In genomic region chr16:17229766-17230165, GRCh38 we compare ENCODE assay signal across 24 cellular contexts.
DNase-seq lines count a peak whose midpoint lies in the region; ATAC-seq, FAIRE-seq and TF ChIP-seq lines count a peak whose summit lies in the region.
"Had no signal": no experiment of that assay in that cellular context is flagged by ENCODE, and none has a peak within 500 bp of the region (broad histone marks: within the 10 kb centered on the region; RNA-seq: fewer than 3 reads in every experiment).

No MANE protein-coding gene starts in this region.

- no TSS peak for BruUV-seq in K562 (replicated peaks; lab: Mats Ljungman, UMichigan)

- no peaks in the 10 kb centered on the region for H3K79me1 ChIP-seq in H9 (ENCODE audit: insufficient read depth, low read depth, low read length, poor library complexity, severe bottlenecking)

- no peak overlapping the region for H3K4me2 ChIP-seq in H9 (ENCODE audit: insufficient read depth, insufficient read length, low read length)
- H3K4me2 ChIP-seq in K562 (ENCODE audit: insufficient read depth, low read length): no peak overlapping the region
- no peak overlapping the region for H3K4me2 ChIP-seq in hepatocyte
- H3K4me2 ChIP-seq: SK-N-SH had no signal

- no peak overlapping the region for H3K23ac ChIP-seq in H9 (ENCODE audit: insufficient read length, low read depth, low read length)

- in situ Hi-C loops in K562 (cut with MboI): no loop called here

- H2AFZ ChIP-seq in H9 (ENCODE audit: low read length) (no peak overlapping the region), K562 (ENCODE audit: low read depth, low read length) (no peak overlapping the region), hepatocyte (no peak overlapping the region)

- H3K4me3 ChIP-seq in K562 (no peak overlapping the region), hepatocyte (no peak overlapping the region)
- H3K4me3 ChIP-seq: HAP-1 had no signal

- H4K5ac ChIP-seq in H9 (ENCODE audit: insufficient read length, low read depth, low read length): no peak overlapping the region

- CTCF ChIA-PET in K562 (lab: Yijun Ruan, JAX; ENCODE audit: low intra/inter-chr PET ratio): no interaction called here

- ATAC-seq in K562 (no peak), foreskin keratinocyte (peak; percentile 50), HG03039 (IDR thresholded peaks at IDR 0.05; ENCODE audit: unreplicated experiment) (no peak), HG02970 (IDR thresholded peaks at IDR 0.05; ENCODE audit: low FRiP score, unreplicated experiment) (no peak)

- no peak for TF ChIP-seq CTCF in H9 (conservative IDR thresholded peaks at IDR 0.05)
- no peak for TF ChIP-seq CTCF in K562 (IDR thresholded peaks at IDR 0.05 in 2 of 3, conservative IDR thresholded peaks at IDR 0.05 in 1 of 3; ENCODE audit: insufficient read depth in 2 of 3, low read depth in 1 of 3, low read length in 3 of 3)
- TF ChIP-seq CTCF in foreskin keratinocyte (conservative IDR thresholded peaks at IDR 0.05): no peak
- no peak for TF ChIP-seq CTCF in hepatocyte (IDR thresholded peaks at IDR 0.05; ENCODE audit: poor library complexity)

- no peaks in the 10 kb centered on the region for H3K27me3 ChIP-seq in H9 (ENCODE audit: insufficient read depth, low read length)
- H3K27me3 ChIP-seq in K562 (ENCODE audit: control insufficient read depth in 2 of 2, insufficient read depth in 2 of 2, low read length in 2 of 2): peaks cover 2 to 30% of the 10 kb centered on the region in 2 experiments; a peak in 4 of 5 replicates
- H3K27me3 ChIP-seq in foreskin keratinocyte: no peaks in the 10 kb centered on the region
- no peaks in the 10 kb centered on the region for H3K27me3 ChIP-seq in hepatocyte

- no peaks in the 10 kb centered on the region for H3K9me1 ChIP-seq in K562 (ENCODE audit: control insufficient read depth, insufficient read depth, low read length)

- H3K23me2 ChIP-seq in H9 (ENCODE audit: insufficient read length, low read depth, low read length, poor library complexity, severe bottlenecking): no peaks in the 10 kb centered on the region

- POLR2A ChIA-PET in K562 (lab: Yijun Ruan, JAX): no interaction called here

- no peak overlapping the region for H3T11ph ChIP-seq in H9 (ENCODE audit: low read length)

- H3K9me3 ChIP-seq in H9 (ENCODE audit: control insufficient read depth, low read depth, low read length) (no peaks in the 10 kb centered on the region), K562 (replicated peaks; ENCODE audit: control insufficient read depth, insufficient read depth, low read depth, low read length) (no peaks in the 10 kb centered on the region), hepatocyte (ENCODE audit: low read depth) (no peaks in the 10 kb centered on the region)
- H3K9me3 ChIP-seq: HAP-1, SK-N-SH had no signal

- H4K91ac ChIP-seq in H9 (ENCODE audit: insufficient read length, low read depth, low read length): no peak overlapping the region

- no peaks in the 10 kb centered on the region; a peak in 1 of 5 replicates for H3K9me3 Mint-ChIP-seq in H9
- H3K9me3 Mint-ChIP-seq: IgD-negative memory B cell had no signal

- H3K4ac ChIP-seq in H9 (ENCODE audit: low read depth, low read length): no peak overlapping the region

- H3K27me3 Mint-ChIP-seq in H9 (ENCODE audit: low read depth): no peaks in the 10 kb centered on the region
- H3K27me3 Mint-ChIP-seq: B cell, IgD-negative memory B cell had no signal

- H4K8ac ChIP-seq in H9 (replicated peaks; ENCODE audit: insufficient read length, low read depth, low read length): peak overlapping the region; percentile 33

- H3K27ac Mint-ChIP-seq in H9: no peak overlapping the region
- H3K27ac Mint-ChIP-seq: B cell had no signal

- TF ChIP-seq EP300 in K562 (IDR thresholded peaks at IDR 0.05; ENCODE audit: low read length): no peak

- H3K14ac ChIP-seq in H9 (ENCODE audit: insufficient read depth, low read length): no peak overlapping the region

- no peak overlapping the region for H2AK5ac ChIP-seq in H9 (ENCODE audit: insufficient read length, low read length)

- no peaks in the 10 kb centered on the region for H4K20me1 ChIP-seq in H9 (ENCODE audit: control insufficient read depth, insufficient read depth, insufficient read length)
- H4K20me1 ChIP-seq in K562 (replicated peaks; ENCODE audit: control insufficient read depth, insufficient read depth, low read length): no peaks in the 10 kb centered on the region
- no peaks in the 10 kb centered on the region for H4K20me1 ChIP-seq in hepatocyte (ENCODE audit: insufficient read depth, poor library complexity, severe bottlenecking)

- H3K36me3 ChIP-seq in K562 (ENCODE audit: control insufficient read depth, insufficient read depth, low read length) (no peaks in the 10 kb centered on the region), hepatocyte (replicated peaks; ENCODE audit: insufficient read depth, low read depth) (no peaks in the 10 kb centered on the region)
- H3K36me3 ChIP-seq: HAP-1 had no signal

- H2BK15ac ChIP-seq in H9 (ENCODE audit: low read depth, low read length): no peak overlapping the region

- no peak overlapping the region for H2BK5ac ChIP-seq in H9 (ENCODE audit: insufficient read length, low read length)

- no peak overlapping the region for H3K27ac ChIP-seq in H9 (ENCODE audit: insufficient read length, low read depth, low read length)
- no peak overlapping the region for H3K27ac ChIP-seq in K562 (ENCODE audit: extremely low read depth, low read depth, low read length)
- no peak overlapping the region for H3K27ac ChIP-seq in foreskin keratinocyte
- H3K27ac ChIP-seq in hepatocyte: no peak overlapping the region

- no peaks in the 10 kb centered on the region for H3K9me2 ChIP-seq in hepatocyte (replicated peaks; ENCODE audit: insufficient read depth)
- H3K9me2 ChIP-seq: SK-N-SH had no signal

- intact Hi-C loops in K562 (cut with micrococcal nuclease): no loop called here

- H3K79me2 ChIP-seq in H9 (ENCODE audit: insufficient read depth, low read length): no peaks in the 10 kb centered on the region; the same call in 1 of the 2 replicates
- H3K79me2 ChIP-seq in K562 (ENCODE audit: control insufficient read depth, insufficient read depth, low read length): no peaks in the 10 kb centered on the region
- H3K79me2 ChIP-seq in hepatocyte: no peaks in the 10 kb centered on the region

- no peak for TF ChIP-seq POLR2A in K562 (conservative IDR thresholded peaks at IDR 0.05)

- H2BK20ac ChIP-seq in H9 (ENCODE audit: low read depth, low read length, poor library complexity, severe bottlenecking): no peak overlapping the region

- WGBS in H9 (ENCODE audit: extremely low coverage, insufficient read length, low lambda C conversion rate): no CpG with 5 or more reads among the region's 4 CpGs
- 0% methylated on average over 4 of the region's 4 CpGs for WGBS in K562 (ENCODE audit: insufficient coverage, low coverage, missing lambda C conversion rate)
- WGBS in hepatocyte (ENCODE audit: low lambda C conversion rate, missing lambda C conversion rate): 95% methylated on average over 4 of the region's 4 CpGs

- H2BK120ac ChIP-seq in H9 (ENCODE audit: low read depth, low read length, poor library complexity, severe bottlenecking): no peak overlapping the region

- H2BK12ac ChIP-seq in H9 (ENCODE audit: insufficient read length, low read depth, low read length): no peak overlapping the region

- H3K4me1 ChIP-seq in H9 (ENCODE audit: insufficient read depth, low read length) (peaks cover 2% of the 10 kb centered on the region; the same call in 1 of the 2 replicates), K562 (replicated peaks in 1 of 2; ENCODE audit: control insufficient read depth in 2 of 2, insufficient read depth in 2 of 2, low read length in 2 of 2) (no peaks in the 10 kb centered on the region), foreskin keratinocyte (peaks cover 25% of the 10 kb centered on the region), hepatocyte (ENCODE audit: insufficient read depth) (peaks cover 3% of the 10 kb centered on the region)
- H3K4me1 ChIP-seq: HAP-1 had no signal

- no peak for FAIRE-seq in K562 (lab: Jason Lieb, UNC)
- FAIRE-seq: GM12892 had no signal

- TF ChIP-seq RAD21 in K562 (CRISPR knock-in tag; conservative IDR thresholded peaks at IDR 0.05 in 1 of 2, IDR thresholded peaks at IDR 0.05 in 1 of 2): no peak

- H3K9ac ChIP-seq in H9 (ENCODE audit: extremely low read depth, insufficient read length, low read length) (no peak overlapping the region), K562 (ENCODE audit: insufficient read depth in 1 of 2, low read depth in 2 of 2, low read length in 2 of 2) (no peak overlapping the region)
- H3K9ac ChIP-seq: SK-N-SH had no signal

- H3K36me3 Mint-ChIP-seq in H9 (ENCODE audit: insufficient read depth in 1 of 3, low read depth in 3 of 3): peaks cover 0 to 2% (median 0%) of the 10 kb centered on the region in 3 experiments; a peak in 2 of 7 replicates

- DNase-seq in EH (ENCODE audit: low read depth) (peak; percentile 58), H9 (no peak), K562 (ENCODE audit: extremely low read depth in 1 of 4, low spot score in 3 of 4) (peak in 1 of 4 experiments; percentile 2), foreskin keratinocyte (peak in 1 of 2 donors; percentile 80), hepatocyte (ENCODE audit: low spot score) (no peak)
- no peak for DNase-seq in activated CD4-positive, alpha-beta T cell treated with anti-CD3 and anti-CD28 coated beads for 1 hour
- DNase-seq: ACHN, COR-L47, DMS153, Kasumi-1, NCI-H1417, NCI-H187 treated with DMSO at 0.1 percent for 48 hours, NCI-H2227 treated with DMSO at 0.1 percent for 48 hours, NCI-H524, NCI-H82, OCI-M1, SHP77, SK-N-SH had no signal

- H3K4me3 Mint-ChIP-seq in H9: no peak overlapping the region
- H3K4me3 Mint-ChIP-seq: B cell, IgD-negative memory B cell had no signal

- no peak overlapping the region for H3K56ac ChIP-seq in H9 (ENCODE audit: insufficient read length, low read depth, low read length)

- peaks cover 13 to 15% of the 10 kb centered on the region in 2 experiments for H3K4me1 Mint-ChIP-seq in H9

- H3K18ac ChIP-seq in H9 (ENCODE audit: insufficient read length, low read depth, low read length): no peak overlapping the region

TF ChIP-seq in K562, 482 proteins besides CTCF, POLR2A, EP300 and RAD21 (continues in another document):
- TF ChIP-seq FOS (IDR thresholded peaks at IDR 0.05; ENCODE audit: extremely low read depth, insufficient read length): no peak
- TF ChIP-seq FOSL1 (tag; conservative IDR thresholded peaks at IDR 0.05): peak; percentile 51; the same call in 1 of the 2 replicates
- TF ChIP-seq USF1 (CRISPR knock-in tag; IDR thresholded peaks at IDR 0.05): peak; percentile 41; the same call in 1 of the 2 replicates
- no peak for TF ChIP-seq LCOR (CRISPR knock-in tag; IDR thresholded peaks at IDR 0.05)
